1 cellular context compared by ENCODE assay signal in genomic region chr1:170503691-170504090, GRCh38.
TF ChIP-seq lines count a peak whose summit lies in the region.

No MANE protein-coding gene starts in this region.

TF ChIP-seq in GM23338, 12 proteins besides CTCF, POLR2A, EP300 and RAD21 (continued from another document):
- TF ChIP-seq ZNF462 (CRISPR knock-in tag; IDR thresholded peaks at IDR 0.05): peak; percentile 87
- TF ChIP-seq EZH2 (IDR thresholded peaks at IDR 0.05; ENCODE audit: low read depth, unreplicated experiment): no peak
- TF ChIP-seq EZH2phosphoT487 (IDR thresholded peaks at IDR 0.05; ENCODE audit: unreplicated experiment): no peak
- no peak for TF ChIP-seq REST (IDR thresholded peaks at IDR 0.05; ENCODE audit: unreplicated experiment)
- no peak for TF ChIP-seq JUNB (IDR thresholded peaks at IDR 0.05; ENCODE audit: unreplicated experiment)
- TF ChIP-seq NANOG (IDR thresholded peaks at IDR 0.05; ENCODE audit: borderline replicate concordance): peak; percentile 87
- TF ChIP-seq ZNF331 (CRISPR knock-in tag; IDR thresholded peaks at IDR 0.05; ENCODE audit: low read depth): no peak
- TF ChIP-seq STAT1 (IDR thresholded peaks at IDR 0.05; ENCODE audit: unreplicated experiment): no peak
- no peak for TF ChIP-seq POLR2AphosphoS5 (IDR thresholded peaks at IDR 0.05; ENCODE audit: low read depth)
